In genomic region chr10:60978287-60979115, GRCh38 we compare ENCODE assay signal across 1 cellular context.
TF ChIP-seq lines count a peak whose summit lies in the region.

No MANE protein-coding gene starts in this region.

TF ChIP-seq in K562, 482 proteins besides CTCF, POLR2A, EP300 and RAD21 (continued from another document and continues in another):
- TF ChIP-seq MGA (IDR thresholded peaks at IDR 0.05) (peak; percentile 7; the same call in 1 of the 2 replicates), PHB2 (IDR thresholded peaks at IDR 0.05; ENCODE audit: low read depth) (0 out of 2 replicates have a peak, but pooled peaks have one; percentile 43), ARID1B (IDR thresholded peaks at IDR 0.05) (peak; percentile 99), ARID3A (IDR thresholded peaks at IDR 0.05; ENCODE audit: borderline replicate concordance, low read depth, low read length) (peak; percentile 78), TBP (optimal IDR thresholded peaks at IDR 0.05; ENCODE audit: low read depth, low read length) (peak; percentile 30), ZNF644 (tag; IDR thresholded peaks at IDR 0.05; ENCODE audit: low read depth) (peak; percentile 70; the same call in 1 of the 2 replicates), TEAD1 (CRISPR knock-in tag; IDR thresholded peaks at IDR 0.05) (peak in 1 of 2 experiments; percentile 49; a peak in 2 of 4 replicates), ZNF24 (IDR thresholded peaks at IDR 0.05) (peak; percentile 35; the same call in 1 of the 2 replicates), ZFP1 (CRISPR knock-in tag; IDR thresholded peaks at IDR 0.05) (peak; percentile 65), GTF2B (IDR thresholded peaks at IDR 0.05; ENCODE audit: extremely low read depth, insufficient read length) (no peak), ZBED1 (IDR thresholded peaks at IDR 0.05) (0 out of 2 replicates have a peak, but pooled peaks have one; percentile 33), FOXK1 (CRISPR knock-in tag; IDR thresholded peaks at IDR 0.05; ENCODE audit: borderline replicate concordance) (no peak), POU5F1 (IDR thresholded peaks at IDR 0.05; ENCODE audit: borderline replicate concordance, low read depth, low read length, partially characterized antibody) (no peak), KHSRP (IDR thresholded peaks at IDR 0.05) (peak; percentile 43), GATAD2A (IDR thresholded peaks at IDR 0.05) (peak; percentile 78; the same call in 1 of the 2 replicates), MAZ (CRISPR knock-in tag; conservative IDR thresholded peaks at IDR 0.05 in 1 of 2, IDR thresholded peaks at IDR 0.05 in 1 of 2) (peak in 1 of 2 experiments; percentile 46; a peak in 2 of 4 replicates), THAP7 (CRISPR knock-in tag; IDR thresholded peaks at IDR 0.05) (no peak), JUN (IDR thresholded peaks at IDR 0.05; ENCODE audit: borderline replicate concordance, low read depth, low read length) (peak; percentile 94), JUN (CRISPR knock-in tag; IDR thresholded peaks at IDR 0.05; ENCODE audit: borderline replicate concordance) (no peak), NFIC (IDR thresholded peaks at IDR 0.05) (peak; percentile 96), RCOR1 (IDR thresholded peaks at IDR 0.05; ENCODE audit: borderline replicate concordance in 1 of 2, low read depth in 2 of 2, low read length in 2 of 2) (peak; percentile 81 to 97)
- TF ChIP-seq, protein P1, sequence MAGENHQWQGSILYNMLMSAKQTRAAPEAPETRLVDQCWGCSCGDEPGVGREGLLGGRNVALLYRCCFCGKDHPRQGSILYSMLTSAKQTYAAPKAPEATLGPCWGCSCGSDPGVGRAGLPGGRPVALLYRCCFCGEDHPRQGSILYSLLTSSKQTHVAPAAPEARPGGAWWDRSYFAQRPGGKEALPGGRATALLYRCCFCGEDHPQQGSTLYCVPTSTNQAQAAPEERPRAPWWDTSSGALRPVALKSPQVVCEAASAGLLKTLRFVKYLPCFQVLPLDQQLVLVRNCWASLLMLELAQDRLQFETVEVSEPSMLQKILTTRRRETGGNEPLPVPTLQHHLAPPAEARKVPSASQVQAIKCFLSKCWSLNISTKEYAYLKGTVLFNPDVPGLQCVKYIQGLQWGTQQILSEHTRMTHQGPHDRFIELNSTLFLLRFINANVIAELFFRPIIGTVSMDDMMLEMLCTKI (IDR thresholded peaks at IDR 0.05; ENCODE audit: partially characterized antibody) = no peak
- TF ChIP-seq, protein P2, sequence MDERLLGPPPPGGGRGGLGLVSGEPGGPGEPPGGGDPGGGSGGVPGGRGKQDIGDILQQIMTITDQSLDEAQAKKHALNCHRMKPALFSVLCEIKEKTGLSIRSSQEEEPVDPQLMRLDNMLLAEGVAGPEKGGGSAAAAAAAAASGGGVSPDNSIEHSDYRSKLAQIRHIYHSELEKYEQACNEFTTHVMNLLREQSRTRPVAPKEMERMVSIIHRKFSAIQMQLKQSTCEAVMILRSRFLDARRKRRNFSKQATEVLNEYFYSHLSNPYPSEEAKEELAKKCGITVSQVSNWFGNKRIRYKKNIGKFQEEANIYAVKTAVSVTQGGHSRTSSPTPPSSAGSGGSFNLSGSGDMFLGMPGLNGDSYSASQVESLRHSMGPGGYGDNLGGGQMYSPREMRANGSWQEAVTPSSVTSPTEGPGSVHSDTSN (CRISPR knock-in tag; IDR thresholded peaks at IDR 0.05; ENCODE audit: low read depth) = peak; percentile 77
- TF ChIP-seq, protein P2 (tag; conservative IDR thresholded peaks at IDR 0.05; ENCODE audit: low read depth) = peak; percentile 100
- TF ChIP-seq, protein P3, sequence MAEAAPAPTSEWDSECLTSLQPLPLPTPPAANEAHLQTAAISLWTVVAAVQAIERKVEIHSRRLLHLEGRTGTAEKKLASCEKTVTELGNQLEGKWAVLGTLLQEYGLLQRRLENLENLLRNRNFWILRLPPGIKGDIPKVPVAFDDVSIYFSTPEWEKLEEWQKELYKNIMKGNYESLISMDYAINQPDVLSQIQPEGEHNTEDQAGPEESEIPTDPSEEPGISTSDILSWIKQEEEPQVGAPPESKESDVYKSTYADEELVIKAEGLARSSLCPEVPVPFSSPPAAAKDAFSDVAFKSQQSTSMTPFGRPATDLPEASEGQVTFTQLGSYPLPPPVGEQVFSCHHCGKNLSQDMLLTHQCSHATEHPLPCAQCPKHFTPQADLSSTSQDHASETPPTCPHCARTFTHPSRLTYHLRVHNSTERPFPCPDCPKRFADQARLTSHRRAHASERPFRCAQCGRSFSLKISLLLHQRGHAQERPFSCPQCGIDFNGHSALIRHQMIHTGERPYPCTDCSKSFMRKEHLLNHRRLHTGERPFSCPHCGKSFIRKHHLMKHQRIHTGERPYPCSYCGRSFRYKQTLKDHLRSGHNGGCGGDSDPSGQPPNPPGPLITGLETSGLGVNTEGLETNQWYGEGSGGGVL (CRISPR knock-in tag; IDR thresholded peaks at IDR 0.05) = no peak
- TF ChIP-seq, protein P4, sequence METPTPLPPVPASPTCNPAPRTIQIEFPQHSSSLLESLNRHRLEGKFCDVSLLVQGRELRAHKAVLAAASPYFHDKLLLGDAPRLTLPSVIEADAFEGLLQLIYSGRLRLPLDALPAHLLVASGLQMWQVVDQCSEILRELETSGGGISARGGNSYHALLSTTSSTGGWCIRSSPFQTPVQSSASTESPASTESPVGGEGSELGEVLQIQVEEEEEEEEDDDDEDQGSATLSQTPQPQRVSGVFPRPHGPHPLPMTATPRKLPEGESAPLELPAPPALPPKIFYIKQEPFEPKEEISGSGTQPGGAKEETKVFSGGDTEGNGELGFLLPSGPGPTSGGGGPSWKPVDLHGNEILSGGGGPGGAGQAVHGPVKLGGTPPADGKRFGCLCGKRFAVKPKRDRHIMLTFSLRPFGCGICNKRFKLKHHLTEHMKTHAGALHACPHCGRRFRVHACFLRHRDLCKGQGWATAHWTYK (CRISPR knock-in tag; IDR thresholded peaks at IDR 0.05) = peak; percentile 93
- TF ChIP-seq, protein P5, sequence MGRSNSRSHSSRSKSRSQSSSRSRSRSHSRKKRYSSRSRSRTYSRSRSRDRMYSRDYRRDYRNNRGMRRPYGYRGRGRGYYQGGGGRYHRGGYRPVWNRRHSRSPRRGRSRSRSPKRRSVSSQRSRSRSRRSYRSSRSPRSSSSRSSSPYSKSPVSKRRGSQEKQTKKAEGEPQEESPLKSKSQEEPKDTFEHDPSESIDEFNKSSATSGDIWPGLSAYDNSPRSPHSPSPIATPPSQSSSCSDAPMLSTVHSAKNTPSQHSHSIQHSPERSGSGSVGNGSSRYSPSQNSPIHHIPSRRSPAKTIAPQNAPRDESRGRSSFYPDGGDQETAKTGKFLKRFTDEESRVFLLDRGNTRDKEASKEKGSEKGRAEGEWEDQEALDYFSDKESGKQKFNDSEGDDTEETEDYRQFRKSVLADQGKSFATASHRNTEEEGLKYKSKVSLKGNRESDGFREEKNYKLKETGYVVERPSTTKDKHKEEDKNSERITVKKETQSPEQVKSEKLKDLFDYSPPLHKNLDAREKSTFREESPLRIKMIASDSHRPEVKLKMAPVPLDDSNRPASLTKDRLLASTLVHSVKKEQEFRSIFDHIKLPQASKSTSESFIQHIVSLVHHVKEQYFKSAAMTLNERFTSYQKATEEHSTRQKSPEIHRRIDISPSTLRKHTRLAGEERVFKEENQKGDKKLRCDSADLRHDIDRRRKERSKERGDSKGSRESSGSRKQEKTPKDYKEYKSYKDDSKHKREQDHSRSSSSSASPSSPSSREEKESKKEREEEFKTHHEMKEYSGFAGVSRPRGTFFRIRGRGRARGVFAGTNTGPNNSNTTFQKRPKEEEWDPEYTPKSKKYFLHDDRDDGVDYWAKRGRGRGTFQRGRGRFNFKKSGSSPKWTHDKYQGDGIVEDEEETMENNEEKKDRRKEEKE (IDR thresholded peaks at IDR 0.05; ENCODE audit: borderline replicate concordance in 1 of 2, control insufficient read depth in 1 of 2, low read depth in 2 of 2, low read length in 1 of 2) = no peak
